In the genomic region with DNA sequence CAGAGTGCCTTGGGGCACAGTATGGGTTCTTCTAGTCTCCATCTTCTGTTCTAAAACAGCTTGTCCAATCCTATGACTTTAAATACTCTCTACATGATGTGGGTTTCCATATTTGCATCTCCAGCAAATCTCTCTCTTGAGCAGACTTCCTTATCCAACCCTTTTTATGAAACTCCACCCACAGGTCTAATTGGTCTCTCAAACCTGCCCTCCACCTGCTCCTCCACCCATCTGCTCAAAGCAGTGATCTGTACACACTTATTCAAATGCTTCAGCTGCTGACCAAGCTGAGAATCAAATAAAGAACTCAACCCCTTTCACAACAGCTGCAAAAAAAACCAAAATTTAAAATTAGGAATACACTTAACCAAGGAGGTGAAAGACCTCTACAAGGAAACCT, we compare ENCODE assay signal across 19 cellular contexts. TPM values are rescaled to one million over a fixed set of nuclear protein-coding genes. Genes with fewer than 3 reads are reported as not detected.
A peak's percentile ranks its signal among the peaks of the same experiment; 100 is the strongest.
DNase-seq lines count a peak whose midpoint lies in the region; ATAC-seq, FAIRE-seq and TF ChIP-seq lines count a peak whose summit lies in the region.
"Had no signal": no experiment of that assay in that cellular context is flagged by ENCODE, and none has a peak within 500 bp of the region (broad histone marks: within the 10 kb centered on the region; RNA-seq: fewer than 3 reads in every experiment).

No MANE protein-coding gene starts in this region.

- intact Hi-C loops in transverse colon (cut with DNase I; ENCODE audit: low total_unique reads) (no loop called here), ovary (cut with DNase I) (no loop called here)

- ATAC-seq in HG02870 (IDR thresholded peaks at IDR 0.05; ENCODE audit: unreplicated experiment), result peak; percentile 41
- ATAC-seq: activated CD4-positive, CD25-positive, alpha-beta regulatory T cell treated with anti-CD3 and anti-CD28 coated beads, Interleukin-2, amount 50 U/mL, for 24 hours; activated T-helper 17 cell treated with anti-CD3 and anti-CD28 coated beads, Interleukin-2, amount 50 U/mL, for 72 hours; pancreas; PC-3 had no signal

- DNase-seq in GM12865 (ENCODE audit: low read depth) (peak; percentile 50), GM19239 (ENCODE audit: insufficient read length, low spot score) (no peak), NCI-H774 (lab: John Stamatoyannopoulos, UW) (peak; percentile 11), transverse colon (no peak), ovary (no peak), hippocampal formation (lab: John Stamatoyannopoulos, UW) (no peak), T-helper 2 cell (no peak)
- DNase-seq: CD8-positive, alpha-beta memory T cell; HFFc6; NCI-H1436 treated with DMSO at 0.1 percent for 48 hours; pancreas; PC-3; SJCRH30; testis had no signal

- H3K27ac ChIP-seq in transverse colon, result no peak overlapping the region
- H3K27ac ChIP-seq in ovary, result no peak overlapping the region
- H3K27ac ChIP-seq: pancreas, SJCRH30, testis had no signal

- H3K36me3 ChIP-seq in transverse colon, result no peaks in the 10 kb centered on the region
- H3K36me3 ChIP-seq in ovary, result no peaks in the 10 kb centered on the region
- H3K36me3 ChIP-seq: pancreas, SJCRH30 had no signal

- no peak for TF ChIP-seq POLR2A in transverse colon (IDR thresholded peaks at IDR 0.05)
- no peak for TF ChIP-seq POLR2A in ovary (IDR thresholded peaks at IDR 0.05)

- no peaks in the 10 kb centered on the region for H3K9me3 ChIP-seq in transverse colon
- no peaks in the 10 kb centered on the region for H3K9me3 ChIP-seq in ovary
- H3K9me3 ChIP-seq: pancreas, SJCRH30, testis had no signal

- TF ChIP-seq EP300 in transverse colon (IDR thresholded peaks at IDR 0.05; ENCODE audit: low read depth) (no peak), ovary (IDR thresholded peaks at IDR 0.05) (no peak)

- TF ChIP-seq CTCF in GM12865 (IDR thresholded peaks at IDR 0.05; ENCODE audit: insufficient read depth, low read depth, low read length, missing control alignments) (no peak), transverse colon (IDR thresholded peaks at IDR 0.05) (no peak), ovary (IDR thresholded peaks at IDR 0.05) (no peak)

- FAIRE-seq in GM19239 (lab: Jason Lieb, UNC), result peak; percentile 37
- FAIRE-seq: pancreas had no signal

- H3K4me3 ChIP-seq in GM12865 (ENCODE audit: low read depth, low read length) (no peak overlapping the region), transverse colon (no peak overlapping the region), ovary (no peak overlapping the region)
- H3K4me3 ChIP-seq: pancreas, SJCRH30, testis had no signal

- in situ Hi-C loops in transverse colon (cut with MboI; ENCODE audit: low pct_ligation_motif_present in 1 of 4, low pct_unique_long_range_greater_than_20kb in 1 of 4, low sequenced_read_pairs in 3 of 4), result no loop called here

- H3K4me1 ChIP-seq in transverse colon (no peaks in the 10 kb centered on the region), ovary (ENCODE audit: insufficient read depth) (no peaks in the 10 kb centered on the region)
- H3K4me1 ChIP-seq: pancreas, SJCRH30, testis had no signal

- H3K27me3 ChIP-seq in transverse colon (no peaks in the 10 kb centered on the region), ovary (no peaks in the 10 kb centered on the region)
- H3K27me3 ChIP-seq: pancreas, SJCRH30, testis had no signal

RNA-seq across cellular contexts. Expression of gene MCOLN2, which starts 11.5 kb away (rescaled TPM):
- total RNA-seq in transverse colon (100 to 1,000 TPM in 2 of 4 donors, 10 to 100 TPM in 2; 15.7 to 133 (median 82.7) TPM), ovary (1 to 10 TPM in 3 of 7 donors, under 1 TPM in 4; 0.15 to 3.3 (median 0.60) TPM)
- 1 to 10 TPM in 1 of 2 donors, under 1 TPM in 1; 0.21 to 1.5 TPM for polyA plus RNA-seq in ovary
- total RNA-seq: glomerular endothelial cell, skeletal muscle tissue had no signal

Comparison
In these comparisons a context has a peak if more than half of its experiments do, and no peak if none do; other contexts are left out.
1. DNase-seq: peak in GM12865 (single experiment) and NCI-H774 (single experiment); none in GM19239 (single experiment), transverse colon (single experiment), ovary (0 of 5), hippocampal formation (0 of 2) and T-helper 2 cell (0 of 5).